Comparison of ENCODE assay signal across 13 cellular contexts in genomic region chr4:101977096-101977495, GRCh38.
DNase-seq lines count a peak whose midpoint lies in the region; ATAC-seq and TF ChIP-seq lines count a peak whose summit lies in the region.
"Had no signal": no experiment of that assay in that cellular context is flagged by ENCODE, and none has a peak within 500 bp of the region (broad histone marks: within the 10 kb centered on the region; RNA-seq: fewer than 3 reads in every experiment).

No MANE protein-coding gene starts in this region.

- peaks cover 22 to 45% of the 10 kb centered on the region in 2 donors for H3K4me1 Mint-ChIP-seq in stimulated activated naive B cell treated with anti-CD40 and anti-IgM and Interleukin-4, amounts not matched to agents 10 μg/mL and 1 μg/mL and 100 μg/mL, for 72 hours

- peak; percentile 9 to 68 for ATAC-seq in lower lobe of right lung
- ATAC-seq in stimulated activated naive B cell treated with anti-CD40 and anti-IgM and Interleukin-4, amounts not matched to agents 10 μg/mL and 1 μg/mL and 100 μg/mL, for 72 hours (replicated peaks), result no peak
- ATAC-seq: natural killer cell treated with Interleukin-12 subunit alpha and Interleukin-12 subunit beta and Interleukin-15 and Interleukin-18, amount 100 ng/mL, for 72 hours had no signal

- no peaks in the 10 kb centered on the region for H3K36me3 ChIP-seq in lower lobe of right lung
- no peaks in the 10 kb centered on the region for H3K36me3 ChIP-seq in vagina

- TF ChIP-seq CTCF in AG04449 (IDR thresholded peaks at IDR 0.05; ENCODE audit: insufficient read depth, low read length, missing control alignments) (no peak), astrocyte of the spinal cord (IDR thresholded peaks at IDR 0.05; ENCODE audit: low read depth, low read length) (no peak), lower lobe of right lung (IDR thresholded peaks at IDR 0.05) (no peak), vagina (IDR thresholded peaks at IDR 0.05) (no peak)

- POLR2A ChIA-PET in AG04449 (lab: Yijun Ruan, JAX), result no interaction called here

- H3K4me3 ChIP-seq in AG04449 (ENCODE audit: low read depth, low read length), result no peak overlapping the region
- H3K4me3 ChIP-seq in astrocyte of the spinal cord (ENCODE audit: low read depth, low read length), result no peak overlapping the region
- H3K4me3 ChIP-seq in lower lobe of right lung, result no peak overlapping the region
- H3K4me3 ChIP-seq in vagina, result no peak overlapping the region
- H3K4me3 ChIP-seq: SK-N-MC had no signal

- peaks cover 6 to 9% of the 10 kb centered on the region in 2 donors for H3K9me3 Mint-ChIP-seq in stimulated activated naive B cell treated with anti-CD40 and anti-IgM and Interleukin-4, amounts not matched to agents 10 μg/mL and 1 μg/mL and 100 μg/mL, for 72 hours
- H3K9me3 Mint-ChIP-seq: activated T-helper 2 cell treated with anti-CD3 and anti-CD28 coated beads, Interferon-gamma antibody, Interleukin-2, Interleukin-4, amounts not matched to agents 10 μg/mL and 5 μg/mL and 100 μg/mL, durations not matched to agents 14 hours and 24 hours and 36 hours had no signal

- TF ChIP-seq POLR2A in vagina (IDR thresholded peaks at IDR 0.05), result no peak

- H3K4me1 ChIP-seq in lower lobe of right lung (no peaks in the 10 kb centered on the region), vagina (no peaks in the 10 kb centered on the region)

- intact Hi-C loops in lower lobe of right lung (cut with DNase I) (no loop called here), vagina (cut with DNase I) (no loop called here)

- peaks cover 10 to 27% of the 10 kb centered on the region in 2 donors for H3K36me3 Mint-ChIP-seq in stimulated activated naive B cell treated with anti-CD40 and anti-IgM and Interleukin-4, amounts not matched to agents 10 μg/mL and 1 μg/mL and 100 μg/mL, for 72 hours
- H3K36me3 Mint-ChIP-seq: natural killer cell treated with Interleukin-12 subunit alpha and Interleukin-12 subunit beta and Interleukin-15 and Interleukin-18, amount 100 ng/mL, for 72 hours had no signal

- no peak overlapping the region for H3K27ac Mint-ChIP-seq in stimulated activated naive B cell treated with anti-CD40 and anti-IgM and Interleukin-4, amounts not matched to agents 10 μg/mL and 1 μg/mL and 100 μg/mL, for 72 hours
- H3K27ac Mint-ChIP-seq: activated T-helper 2 cell treated with anti-CD3 and anti-CD28 coated beads, Interferon-gamma antibody, Interleukin-2, Interleukin-4, amounts not matched to agents 10 μg/mL and 5 μg/mL and 100 μg/mL, durations not matched to agents 14 hours and 24 hours and 36 hours; natural killer cell treated with Interleukin-12 subunit alpha and Interleukin-12 subunit beta and Interleukin-15 and Interleukin-18, amount 100 ng/mL, for 72 hours had no signal

- H3K27ac ChIP-seq in lower lobe of right lung (no peak overlapping the region), vagina (no peak overlapping the region)
- H3K27ac ChIP-seq: SK-N-MC had no signal

- H3K27me3 ChIP-seq in lower lobe of right lung (ENCODE audit: low read depth) (no peaks in the 10 kb centered on the region), vagina (no peaks in the 10 kb centered on the region)

- H3K4me3 Mint-ChIP-seq in stimulated activated naive B cell treated with anti-CD40 and anti-IgM and Interleukin-4, amounts not matched to agents 10 μg/mL and 1 μg/mL and 100 μg/mL, for 72 hours, result no peak overlapping the region
- H3K4me3 Mint-ChIP-seq: natural killer cell treated with Interleukin-12 subunit alpha and Interleukin-12 subunit beta and Interleukin-15 and Interleukin-18, amount 100 ng/mL, for 72 hours had no signal

- DNase-seq in AG04449 (ENCODE audit: low read depth, low spot score) (peak; percentile 96), HT1080 (ENCODE audit: low read depth) (peak; percentile 96), astrocyte of the spinal cord (ENCODE audit: low read depth, low spot score) (peak; percentile 95), lower lobe of right lung (no peak), NCI-H510A (lab: John Stamatoyannopoulos, UW) (no peak), vagina (ENCODE audit: extremely low spot score in 2 of 2) (no peak), iPS-NIHi7 (ENCODE audit: extremely low spot score) (no peak)
- no peak for DNase-seq in stimulated activated naive B cell treated with anti-CD40 and anti-IgM and Interleukin-4, amounts not matched to agents 10 μg/mL and 1 μg/mL and 100 μg/mL, for 72 hours
- DNase-seq: effector memory CD4-positive, alpha-beta T cell; NCI-H1092 had no signal

- CTCF ChIA-PET in AG04449 (lab: Yijun Ruan, JAX), result no interaction called here

- in situ Hi-C loops in astrocyte of the spinal cord (cut with HindIII; ENCODE audit: low sequenced_read_pairs), result no loop called here

- H3K27me3 Mint-ChIP-seq in stimulated activated naive B cell treated with anti-CD40 and anti-IgM and Interleukin-4, amounts not matched to agents 10 μg/mL and 1 μg/mL and 100 μg/mL, for 72 hours, result no peaks in the 10 kb centered on the region
- H3K27me3 Mint-ChIP-seq: natural killer cell treated with Interleukin-12 subunit alpha and Interleukin-12 subunit beta and Interleukin-15 and Interleukin-18, amount 100 ng/mL, for 72 hours had no signal

- H3K9me3 ChIP-seq in lower lobe of right lung, result no peaks in the 10 kb centered on the region
- no peaks in the 10 kb centered on the region for H3K9me3 ChIP-seq in vagina

Comparison
In these comparisons a context has a peak if more than half of its experiments do, and no peak if none do; other contexts are left out.
1. DNase-seq: peak in AG04449 (single experiment), HT1080 (single experiment) and astrocyte of the spinal cord (single experiment); none in lower lobe of right lung (single experiment), NCI-H510A (single experiment), stimulated activated naive B cell treated with anti-CD40 and anti-IgM and Interleukin-4, amounts not matched to agents 10 μg/mL and 1 μg/mL and 100 μg/mL, for 72 hours (single experiment), vagina (0 of 2) and iPS-NIHi7 (single experiment).
2. ATAC-seq: peak in lower lobe of right lung (2 of 2); none in stimulated activated naive B cell treated with anti-CD40 and anti-IgM and Interleukin-4, amounts not matched to agents 10 μg/mL and 1 μg/mL and 100 μg/mL, for 72 hours (0 of 2).